ENCODE assay signal across 8 cellular contexts in genomic region chr16:28974437-28975157, GRCh38. TPM values are rescaled to one million over a fixed set of nuclear protein-coding genes. Genes with fewer than 3 reads are reported as not detected.
A peak's percentile ranks its signal among the peaks of the same experiment; 100 is the strongest.
DNase-seq lines count a peak whose midpoint lies in the region; ATAC-seq and TF ChIP-seq lines count a peak whose summit lies in the region.

Gene SPNS1, plus strand, starts transcription at chr16:28974778. Its CDS starts 374 bp downstream, at chr16:28975152.

- H3K36me3 ChIP-seq in H7 (replicated peaks; ENCODE audit: control insufficient read depth, insufficient read depth, low read length): peaks cover 2% of the 10 kb centered on the region
- peaks cover 10% of the 10 kb centered on the region; the same call in 1 of the 2 replicates for H3K36me3 ChIP-seq in MG63

- ATAC-seq in stimulated activated naive CD8-positive, alpha-beta T cell treated with anti-CD3 and anti-CD28 coated beads, Interleukin-15, amount 100 ng/mL, for 72 hours: peak; percentile 97

- DNase-seq in EH (ENCODE audit: low read depth) (peak; percentile 97), H7 (peak; percentile 99), MG63 (peak; percentile 98), SHP77 treated with DMSO at 0.1 percent for 48 hours (lab: John Stamatoyannopoulos, UW) (peak; percentile 90), fibroblast of the conjunctiva (ENCODE audit: low read depth) (peak; percentile 95), nephron progenitor cell (peak; percentile 93)
- peak; percentile 97 for DNase-seq in activated effector memory CD4-positive, alpha-beta T cell treated with anti-CD3 and anti-CD28 coated beads, Interleukin-2, amount 50 U/mL, for 16 hours
- peak; percentile 91 to 96 for DNase-seq in stimulated activated naive CD8-positive, alpha-beta T cell treated with anti-CD3 and anti-CD28 coated beads, Interleukin-15, amount 100 ng/mL, for 72 hours

- H3K9me3 ChIP-seq in MG63: no peaks in the 10 kb centered on the region

- peaks cover 3% of the 10 kb centered on the region for H3K27me3 Mint-ChIP-seq in nephron progenitor cell (ENCODE audit: low read depth, poor library complexity)
- no peaks in the 10 kb centered on the region for H3K27me3 Mint-ChIP-seq in stimulated activated naive CD8-positive, alpha-beta T cell treated with anti-CD3 and anti-CD28 coated beads, Interleukin-15, amount 100 ng/mL, for 72 hours

- peaks cover 5% of the 10 kb centered on the region for H3K36me3 Mint-ChIP-seq in nephron progenitor cell (ENCODE audit: low read depth)

- H3K27ac Mint-ChIP-seq in nephron progenitor cell: peak within 1 kb of the TSS; percentile 98
- peak within 1 kb of the TSS; percentile 98 for H3K27ac Mint-ChIP-seq in stimulated activated naive CD8-positive, alpha-beta T cell treated with anti-CD3 and anti-CD28 coated beads, Interleukin-15, amount 100 ng/mL, for 72 hours

- peak within 1 kb of the TSS; percentile 85 for H3K4me3 ChIP-seq in H7 (ENCODE audit: insufficient read depth, low read depth, low read length)
- H3K4me3 ChIP-seq in MG63: peak within 1 kb of the TSS; percentile 84

- H3K27me3 ChIP-seq in H7 (ENCODE audit: control insufficient read depth, insufficient read depth, low read length) (no peaks in the 10 kb centered on the region), MG63 (no peaks in the 10 kb centered on the region)

- peak within 1 kb of the TSS; percentile 93 for H3K4me3 Mint-ChIP-seq in nephron progenitor cell
- peak within 1 kb of the TSS; percentile 95 for H3K4me3 Mint-ChIP-seq in stimulated activated naive CD8-positive, alpha-beta T cell treated with anti-CD3 and anti-CD28 coated beads, Interleukin-15, amount 100 ng/mL, for 72 hours

- no peaks in the 10 kb centered on the region for H3K9me3 Mint-ChIP-seq in nephron progenitor cell
- no peaks in the 10 kb centered on the region for H3K9me3 Mint-ChIP-seq in stimulated activated naive CD8-positive, alpha-beta T cell treated with anti-CD3 and anti-CD28 coated beads, Interleukin-15, amount 100 ng/mL, for 72 hours

- TF ChIP-seq CTCF in nephron progenitor cell (IDR thresholded peaks at IDR 0.05): no peak

- peaks cover 27% of the 10 kb centered on the region for H3K4me1 Mint-ChIP-seq in nephron progenitor cell
- peaks cover 48% of the 10 kb centered on the region for H3K4me1 Mint-ChIP-seq in stimulated activated naive CD8-positive, alpha-beta T cell treated with anti-CD3 and anti-CD28 coated beads, Interleukin-15, amount 100 ng/mL, for 72 hours

RNA-seq across cellular contexts. Expression of gene SPNS1, which starts in this region (rescaled TPM):
- 58.6 and 65.3 TPM in 2 replicates for total RNA-seq in H7 (2014; rRNA removed; shearing (Covaris generic))
- total RNA-seq in MG63 (2014; rRNA removed; shearing (Covaris generic); ENCODE audit: low replicate concordance): 35.5 and 37.5 TPM in 2 replicates

Comparison
In these comparisons a context has a peak if more than half of its experiments do, and no peak if none do; other contexts are left out.
1. Peak in every context shown above with its lines: DNase-seq, ATAC-seq and H3K4me3 ChIP-seq.